In the genomic region with DNA sequence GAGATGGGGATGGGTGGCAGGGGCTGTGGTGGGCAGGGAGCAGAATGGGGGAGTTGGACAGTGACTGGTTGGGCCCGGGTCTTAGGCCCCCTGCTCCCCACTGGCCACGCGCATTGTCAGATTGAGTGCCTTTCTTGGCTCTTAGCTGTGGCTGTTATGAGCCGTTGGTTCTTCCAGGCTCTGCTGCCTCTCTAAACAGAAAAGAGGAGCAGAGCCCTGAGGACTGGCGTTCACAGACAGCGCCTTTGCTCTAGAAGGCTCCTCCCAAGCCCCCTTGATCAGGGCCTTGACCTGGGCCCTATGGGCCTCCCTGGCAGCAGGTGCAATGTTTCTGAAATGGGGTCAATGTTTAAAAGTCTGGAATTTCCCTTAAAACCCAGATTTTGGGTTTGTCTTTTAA, we compare ENCODE assay signal across 16 cellular contexts. TPM values are rescaled to one million over a fixed set of nuclear protein-coding genes. Genes with fewer than 3 reads are reported as not detected.
DNase-seq lines count a peak whose midpoint lies in the region; ATAC-seq, FAIRE-seq and TF ChIP-seq lines count a peak whose summit lies in the region.
"Had no signal": no experiment of that assay in that cellular context is flagged by ENCODE, and none has a peak within 500 bp of the region (broad histone marks: within the 10 kb centered on the region; RNA-seq: fewer than 3 reads in every experiment).

No MANE protein-coding gene starts in this region.

- intact Hi-C loops in vagina (cut with DNase I), result no loop called here

- no peak overlapping the region for H2BK120ac ChIP-seq in H1 (replicated peaks; ENCODE audit: low read depth, low read length)

- H2BK15ac ChIP-seq in H1 (ENCODE audit: low read length), result no peak overlapping the region

- peaks cover 4% of the 10 kb centered on the region; the same call in 1 of the 2 replicates for H3K79me1 ChIP-seq in H1 (ENCODE audit: low read depth, low read length)

- H3K56ac ChIP-seq in H1 (replicated peaks; ENCODE audit: insufficient read length, low read depth, low read length), result no peak overlapping the region

- no peaks in the 10 kb centered on the region for H3K23me2 ChIP-seq in H1 (ENCODE audit: low read depth, low read length)

- CTCF ChIA-PET in activated naive CD4-positive, alpha-beta T cell treated with anti-CD3 and anti-CD28 coated beads, Interleukin-2, amount 10 ng/mL, durations not matched to agents 7 days and 5 days (lab: Charles Lee), result no interaction called here
- CTCF ChIA-PET in RWPE1 (lab: Yijun Ruan, JAX) (no interaction called here), H1 (lab: Charles Lee; ENCODE audit: partially characterized antibody) (interaction anchor here (0.5 to 2.7 kb wide), 2 partner anchors 29 to 50 kb away, joined by 3 to 5 read pairs; no protein-coding TSS in a partner anchor)

- no peak overlapping the region for H4K91ac ChIP-seq in H1 (replicated peaks; ENCODE audit: insufficient read length, low read length)

- H3K9ac ChIP-seq in H1 (replicated peaks in 1 of 4; ENCODE audit: extremely low read depth in 1 of 4, low read depth in 3 of 4, low read length in 3 of 4), result no peak overlapping the region

- no peaks in the 10 kb centered on the region for H3K79me2 ChIP-seq in H1 (ENCODE audit: control insufficient read depth in 1 of 2, insufficient read depth in 2 of 2, low read length in 2 of 2)

- no peak overlapping the region for H2BK5ac ChIP-seq in H1 (ENCODE audit: low read depth, low read length)

- no peak for TF ChIP-seq EP300 in H1 (IDR thresholded peaks at IDR 0.05; ENCODE audit: borderline replicate concordance in 1 of 2, low read depth in 2 of 2, low read length in 2 of 2)

- 89% methylated on average over 4 of the region's 6 CpGs; no CpG with 5 or more reads in 1 of the 2 experiments for WGBS in H1 (ENCODE audit: extremely low coverage in 1 of 2, insufficient coverage in 1 of 2, insufficient read length in 1 of 2, insufficient replicate concordance in 2 of 2, low coverage in 1 of 2, low lambda C conversion rate in 2 of 2, missing lambda C conversion rate in 1 of 2), 2 experiments

- peak overlapping the region; percentile 99 for H3K27ac ChIP-seq in RWPE1
- H3K27ac ChIP-seq in H1 (ENCODE audit: low read depth, low read length), result no peak overlapping the region
- no peak overlapping the region for H3K27ac ChIP-seq in vagina

- no peak overlapping the region for H3K4me3 ChIP-seq in H1 (ENCODE audit: extremely low read depth in 1 of 4, insufficient read depth in 2 of 4, low read depth in 3 of 4, low read length in 4 of 4)
- no peak overlapping the region for H3K4me3 ChIP-seq in vagina

- no peak overlapping the region for H3K18ac ChIP-seq in H1 (ENCODE audit: extremely low read depth, low read length)

- no peaks in the 10 kb centered on the region for H3K9me3 ChIP-seq in H1 (ENCODE audit: insufficient read depth in 2 of 2, low read depth in 1 of 2, low read length in 1 of 2)
- H3K9me3 ChIP-seq in vagina, result no peaks in the 10 kb centered on the region
- H3K9me3 ChIP-seq: tibial nerve had no signal

- peak overlapping the region; percentile 2 to 94 for H3K27ac Mint-ChIP-seq in activated naive CD4-positive, alpha-beta T cell treated with anti-CD3 and anti-CD28 coated beads, Interleukin-2, amount 50 U/mL, for 72 hours
- H3K27ac Mint-ChIP-seq in activated naive CD4-positive, alpha-beta T cell treated with anti-CD3 and anti-CD28 coated beads, Interleukin-2, amount 10 ng/mL, durations not matched to agents 7 days and 5 days, result no peak overlapping the region
- peak overlapping the region; percentile 69 for H3K27ac Mint-ChIP-seq in stimulated activated effector memory CD8-positive, alpha-beta T cell treated with anti-CD3 and anti-CD28 coated beads, Interleukin-12 subunit alpha, Interleukin-12 subunit beta, amount 100 ng/mL, for 72 hours

- no peak for ATAC-seq in activated naive CD4-positive, alpha-beta T cell treated with anti-CD3 and anti-CD28 coated beads, Interleukin-2, amount 50 U/mL, for 72 hours
- no peak for ATAC-seq in stimulated activated effector memory CD8-positive, alpha-beta T cell treated with anti-CD3 and anti-CD28 coated beads, Interleukin-12 subunit alpha, Interleukin-12 subunit beta, amount 100 ng/mL, for 72 hours
- no peak for ATAC-seq in GM21367 (IDR thresholded peaks at IDR 0.05; ENCODE audit: unreplicated experiment)

- no peak overlapping the region for H3K4me3 Mint-ChIP-seq in activated naive CD4-positive, alpha-beta T cell treated with anti-CD3 and anti-CD28 coated beads, Interleukin-2, amount 10 ng/mL, durations not matched to agents 7 days and 5 days
- H3K4me3 Mint-ChIP-seq in stimulated activated effector memory CD8-positive, alpha-beta T cell treated with anti-CD3 and anti-CD28 coated beads, Interleukin-12 subunit alpha, Interleukin-12 subunit beta, amount 100 ng/mL, for 72 hours, result no peak overlapping the region

- H3K23ac ChIP-seq in H1 (ENCODE audit: insufficient read length), result no peak overlapping the region

- TF ChIP-seq POLR2A in H1 (IDR thresholded peaks at IDR 0.05; ENCODE audit: control extremely low read depth in 1 of 2, low read depth in 2 of 2, low read length in 2 of 2), result no peak
- no peak for TF ChIP-seq POLR2A in vagina (IDR thresholded peaks at IDR 0.05)

- no peak overlapping the region for H3K4ac ChIP-seq in H1 (replicated peaks; ENCODE audit: insufficient read length, low read depth, low read length)

- H3K4me1 Mint-ChIP-seq in activated naive CD4-positive, alpha-beta T cell treated with anti-CD3 and anti-CD28 coated beads, Interleukin-2, amount 10 ng/mL, durations not matched to agents 7 days and 5 days, result peaks cover 47% of the 10 kb centered on the region
- H3K4me1 Mint-ChIP-seq in stimulated activated effector memory CD8-positive, alpha-beta T cell treated with anti-CD3 and anti-CD28 coated beads, Interleukin-12 subunit alpha, Interleukin-12 subunit beta, amount 100 ng/mL, for 72 hours, result peaks cover 28% of the 10 kb centered on the region

- H2AK5ac ChIP-seq in H1 (ENCODE audit: low read depth, low read length), result no peak overlapping the region

- H3K36me3 ChIP-seq in H1 (ENCODE audit: control insufficient read depth in 2 of 4, insufficient read depth in 4 of 4, low read length in 3 of 4), result peaks cover 1 to 11% (median 3%) of the 10 kb centered on the region in 4 experiments; a peak in 5 of 8 replicates
- H3K36me3 ChIP-seq in vagina, result peaks cover 0 to 22% of the 10 kb centered on the region in 2 donors

- H2BK20ac ChIP-seq in H1 (ENCODE audit: low read length), result no peak overlapping the region

- no peaks in the 10 kb centered on the region for H3K9me3 Mint-ChIP-seq in activated naive CD4-positive, alpha-beta T cell treated with anti-CD3 and anti-CD28 coated beads, Interleukin-2, amount 50 U/mL, for 72 hours
- H3K9me3 Mint-ChIP-seq in activated naive CD4-positive, alpha-beta T cell treated with anti-CD3 and anti-CD28 coated beads, Interleukin-2, amount 10 ng/mL, durations not matched to agents 7 days and 5 days, result no peaks in the 10 kb centered on the region
- no peaks in the 10 kb centered on the region for H3K9me3 Mint-ChIP-seq in stimulated activated effector memory CD8-positive, alpha-beta T cell treated with anti-CD3 and anti-CD28 coated beads, Interleukin-12 subunit alpha, Interleukin-12 subunit beta, amount 100 ng/mL, for 72 hours

- TF ChIP-seq RAD21 in H1 (IDR thresholded peaks at IDR 0.05 in 1 of 2, conservative IDR thresholded peaks at IDR 0.05 in 1 of 2; ENCODE audit: low read depth in 2 of 2, low read length in 2 of 2), result no peak

- no peak overlapping the region for H4K5ac ChIP-seq in H1 (ENCODE audit: insufficient read length, low read depth, low read length)

- no peaks in the 10 kb centered on the region for H3K36me3 Mint-ChIP-seq in activated naive CD4-positive, alpha-beta T cell treated with anti-CD3 and anti-CD28 coated beads, Interleukin-2, amount 50 U/mL, for 72 hours
- peaks cover 26% of the 10 kb centered on the region for H3K36me3 Mint-ChIP-seq in activated naive CD4-positive, alpha-beta T cell treated with anti-CD3 and anti-CD28 coated beads, Interleukin-2, amount 10 ng/mL, durations not matched to agents 7 days and 5 days
- H3K36me3 Mint-ChIP-seq in stimulated activated effector memory CD8-positive, alpha-beta T cell treated with anti-CD3 and anti-CD28 coated beads, Interleukin-12 subunit alpha, Interleukin-12 subunit beta, amount 100 ng/mL, for 72 hours, result peaks cover 79% of the 10 kb centered on the region

- H4K20me1 ChIP-seq in H1 (replicated peaks in 1 of 2; ENCODE audit: control insufficient read depth in 1 of 2, insufficient read depth in 2 of 2, low read length in 2 of 2), result peaks cover 3 to 12% of the 10 kb centered on the region in 2 experiments

- POLR2A ChIA-PET in RWPE1 (lab: Yijun Ruan, JAX; ENCODE audit: low non-redundant PET) (no interaction called here), H1 (lab: Charles Lee; ENCODE audit: partially characterized antibody) (no interaction called here)

- H3K4me1 ChIP-seq in H1 (replicated peaks in 1 of 4; ENCODE audit: control insufficient read depth in 3 of 4, insufficient read depth in 4 of 4, low read length in 3 of 4) (peaks cover 0 to 3% (median under 1%) of the 10 kb centered on the region in 4 experiments; a peak in 3 of 7 replicates), vagina (peaks cover 26% of the 10 kb centered on the region)

- H3K27me3 Mint-ChIP-seq in activated naive CD4-positive, alpha-beta T cell treated with anti-CD3 and anti-CD28 coated beads, Interleukin-2, amount 10 ng/mL, durations not matched to agents 7 days and 5 days, result no peaks in the 10 kb centered on the region

- no peak for TF ChIP-seq CTCF in RWPE1 (conservative IDR thresholded peaks at IDR 0.05; ENCODE audit: low read depth)
- no peak for TF ChIP-seq CTCF in H1 (IDR thresholded peaks at IDR 0.05; ENCODE audit: control extremely low read depth in 1 of 3, insufficient read depth in 1 of 3, low read depth in 1 of 3, low read length in 3 of 3)
- no peak for TF ChIP-seq CTCF in vagina (IDR thresholded peaks at IDR 0.05)

- H3K4me2 ChIP-seq in H1 (ENCODE audit: insufficient read depth in 1 of 2, low read depth in 2 of 2, low read length in 2 of 2), result no peak overlapping the region

- H3K27me3 ChIP-seq in H1 (replicated peaks in 1 of 4; ENCODE audit: control insufficient read depth in 3 of 4, extremely low read depth in 1 of 4, insufficient read depth in 3 of 4, low read length in 3 of 4) (no peaks in the 10 kb centered on the region), vagina (no peaks in the 10 kb centered on the region)
- H3K27me3 ChIP-seq: tibial nerve had no signal

- H2BK12ac ChIP-seq in H1 (ENCODE audit: low read depth, low read length), result no peak overlapping the region

- no peak for FAIRE-seq in H1 (lab: Jason Lieb, UNC)
- FAIRE-seq: astrocyte had no signal

- no peak overlapping the region for H3K14ac ChIP-seq in H1 (ENCODE audit: insufficient read length)

- no peak overlapping the region for H2AFZ ChIP-seq in H1 (ENCODE audit: low read length)

- peak overlapping the region; percentile 80; the same call in 1 of the 2 replicates for H4K8ac ChIP-seq in H1 (ENCODE audit: extremely low read depth, insufficient read depth, low read length)

- DNase-seq in activated naive CD4-positive, alpha-beta T cell treated with anti-CD3 and anti-CD28 coated beads, Interleukin-2, amount 50 U/mL, for 72 hours (ENCODE audit: low spot score in 2 of 2), result no peak
- DNase-seq in activated naive CD4-positive, alpha-beta T cell treated with anti-CD3 and anti-CD28 coated beads, Interleukin-2, amount 10 ng/mL, durations not matched to agents 7 days and 5 days, result no peak
- no peak for DNase-seq in RWPE1 (ENCODE audit: low spot score)
- no peak for DNase-seq in H1 (ENCODE audit: low read depth in 1 of 2, low spot score in 2 of 2)
- DNase-seq in stimulated activated effector memory CD8-positive, alpha-beta T cell treated with anti-CD3 and anti-CD28 coated beads, Interleukin-12 subunit alpha, Interleukin-12 subunit beta, amount 100 ng/mL, for 72 hours (ENCODE audit: low spot score in 2 of 2), result no peak
- DNase-seq in cortex of kidney (lab: John Stamatoyannopoulos, UW), result no peak
- DNase-seq in vagina (ENCODE audit: extremely low spot score in 2 of 2), result no peak
- DNase-seq: activated CD8-positive, alpha-beta memory T cell treated with anti-CD3 and anti-CD28 coated beads, Interleukin-2, amount 50 U/mL, for 4 hours; DND-41; foreskin melanocyte; NCI-H1694; NCI-H774; SHP77 had no signal

RNA-seq across cellular contexts. Expression of gene NUDT16L1, which starts 14.8 kb away (rescaled TPM):
- 10 to 100 TPM; 20.7 to 42.8 TPM for total RNA-seq in activated naive CD4-positive, alpha-beta T cell treated with anti-CD3 and anti-CD28 coated beads, Interleukin-2, amount 50 U/mL, for 72 hours
- total RNA-seq in H1 (2021; fragmentation: NEBNext Ultra II Directional; extraction: Animal tissue kit (Norgen Biotek cat#: 25700)), result 34.8 and 41.3 TPM in 2 replicates
- 77.3 and 112 TPM in 2 replicates for polyA plus RNA-seq in H1 (2011; rRNA removed)
- 77.8 TPM for polyA plus RNA-seq in H1 (2011; cell fraction: cytosol; rRNA removed)
- 64.0 TPM for polyA plus RNA-seq in H1 (2011; cell fraction: nucleus; rRNA removed)
- 29.6 to 40.8 TPM (median 37.5 TPM) in 4 replicates for polyA plus RNA-seq in H1 (2012, experiment 1 of 2)
- polyA plus RNA-seq in H1 (2012, experiment 2 of 2), result 45.2 TPM
- 21.6 TPM for polyA plus RNA-seq in H1 (2013, experiment 1 of 2)
- polyA plus RNA-seq in H1 (2013, experiment 2 of 2), result 20.8 TPM
- 11.7 and 13.1 TPM in 2 replicates for polyA minus RNA-seq in H1 (2011; rRNA and poly(A)+ RNA removed)
- 23.3 TPM for polyA minus RNA-seq in H1 (2011; cell fraction: cytosol; rRNA and poly(A)+ RNA removed)
- 22.2 TPM for polyA minus RNA-seq in H1 (2011; cell fraction: nucleus; rRNA and poly(A)+ RNA removed)
- total RNA-seq in vagina, result 28.5 TPM

RNA-seq across cellular contexts. Expression of gene MGRN1, which starts 54.0 kb away (rescaled TPM):
- total RNA-seq in activated naive CD4-positive, alpha-beta T cell treated with anti-CD3 and anti-CD28 coated beads, Interleukin-2, amount 50 U/mL, for 72 hours, result 10 to 100 TPM; 46.9 to 76.4 TPM
- 79.4 and 82.3 TPM in 2 replicates for total RNA-seq in H1 (2021; fragmentation: NEBNext Ultra II Directional; extraction: Animal tissue kit (Norgen Biotek cat#: 25700))
- polyA plus RNA-seq in H1 (2011; rRNA removed), result 15.0 and 30.1 TPM in 2 replicates
- polyA plus RNA-seq in H1 (2011; cell fraction: cytosol; rRNA removed), result 12.4 TPM
- polyA plus RNA-seq in H1 (2011; cell fraction: nucleus; rRNA removed), result 33.9 TPM
- polyA plus RNA-seq in H1 (2012, experiment 1 of 2), result 39.5 to 72.9 TPM (median 65.4 TPM) in 4 replicates
- 52.0 TPM for polyA plus RNA-seq in H1 (2012, experiment 2 of 2)
- polyA plus RNA-seq in H1 (2013, experiment 1 of 2), result 46.7 TPM
- 47.1 TPM for polyA plus RNA-seq in H1 (2013, experiment 2 of 2)
- polyA minus RNA-seq in H1 (2011; rRNA and poly(A)+ RNA removed), result 17.9 and 22.6 TPM in 2 replicates
- polyA minus RNA-seq in H1 (2011; cell fraction: cytosol; rRNA and poly(A)+ RNA removed), result 30.4 TPM
- 30.7 TPM for polyA minus RNA-seq in H1 (2011; cell fraction: nucleus; rRNA and poly(A)+ RNA removed)
- total RNA-seq in vagina, result 40.8 TPM

RNA-seq across cellular contexts. Expression of gene ANKS3, which starts 55.5 kb away (rescaled TPM):
- total RNA-seq in activated naive CD4-positive, alpha-beta T cell treated with anti-CD3 and anti-CD28 coated beads, Interleukin-2, amount 50 U/mL, for 72 hours, result 10 to 100 TPM; 19.4 to 21.5 TPM
- total RNA-seq in H1 (2021; fragmentation: NEBNext Ultra II Directional; extraction: Animal tissue kit (Norgen Biotek cat#: 25700)), result 23.9 and 27.5 TPM in 2 replicates
- 15.5 and 23.9 TPM in 2 replicates for polyA plus RNA-seq in H1 (2011; rRNA removed)
- 25.6 TPM for polyA plus RNA-seq in H1 (2011; cell fraction: cytosol; rRNA removed)
- 58.7 TPM for polyA plus RNA-seq in H1 (2011; cell fraction: nucleus; rRNA removed)
- polyA plus RNA-seq in H1 (2012, experiment 1 of 2), result 14.0 to 22.5 TPM (median 21.4 TPM) in 4 replicates
- polyA plus RNA-seq in H1 (2012, experiment 2 of 2), result 9.9 TPM
- 12.8 TPM for polyA plus RNA-seq in H1 (2013, experiment 1 of 2)
- 10.2 TPM for polyA plus RNA-seq in H1 (2013, experiment 2 of 2)
- 23.7 and 24.2 TPM in 2 replicates for polyA minus RNA-seq in H1 (2011; rRNA and poly(A)+ RNA removed)
- 13.2 TPM for polyA minus RNA-seq in H1 (2011; cell fraction: cytosol; rRNA and poly(A)+ RNA removed)
- 30.4 TPM for polyA minus RNA-seq in H1 (2011; cell fraction: nucleus; rRNA and poly(A)+ RNA removed)
- 25.3 TPM for total RNA-seq in vagina

RNA-seq across cellular contexts. Expression of gene DNAAF8, which starts 55.7 kb away (rescaled TPM):
- total RNA-seq in activated naive CD4-positive, alpha-beta T cell treated with anti-CD3 and anti-CD28 coated beads, Interleukin-2, amount 50 U/mL, for 72 hours, result under 1 TPM in 1 of 2 donors, not detected in 1; 0.09 TPM
- total RNA-seq in H1 (2021; fragmentation: NEBNext Ultra II Directional; extraction: Animal tissue kit (Norgen Biotek cat#: 25700)), result 0.17 TPM in 1 of 2 replicates, not detected in the other
- 0.39 and 0.58 TPM in 2 replicates for polyA plus RNA-seq in H1 (2011; rRNA removed)
- 0.35 TPM for polyA plus RNA-seq in H1 (2011; cell fraction: cytosol; rRNA removed)
- 0.58 TPM for polyA plus RNA-seq in H1 (2011; cell fraction: nucleus; rRNA removed)
- polyA plus RNA-seq in H1 (2012, experiment 1 of 2), result 0.13 to 0.75 TPM (median 0.35 TPM) in 4 replicates
- 0.25 TPM for polyA plus RNA-seq in H1 (2012, experiment 2 of 2)
- polyA plus RNA-seq in H1 (2013, experiment 1 of 2), result 0.24 TPM
- polyA plus RNA-seq in H1 (2013, experiment 2 of 2), result 0.15 TPM
- 0.28 TPM in 1 of 2 replicates, not detected in the other for polyA minus RNA-seq in H1 (2011; rRNA and poly(A)+ RNA removed)
- polyA minus RNA-seq in H1 (2011; cell fraction: cytosol; rRNA and poly(A)+ RNA removed), result not detected
- 0.50 TPM for polyA minus RNA-seq in H1 (2011; cell fraction: nucleus; rRNA and poly(A)+ RNA removed)
- total RNA-seq in vagina, result not detected
